32 cellular contexts compared by ENCODE assay signal in genomic region chr7:110944448-110944847, GRCh38.
"Had no signal": no experiment of that assay in that cellular context is flagged by ENCODE, and none has a peak within 500 bp of the region (broad histone marks: within the 10 kb centered on the region; RNA-seq: fewer than 3 reads in every experiment).

No MANE protein-coding gene starts in this region.

- DNase-seq: activated B cell treated with CpG ODN at 0.5 μM for 24 hours; activated CD4-positive, alpha-beta T cell treated with anti-CD3 and anti-CD28 coated beads, Interleukin-2, amount 50 U/mL, for 1 hour; activated CD8-positive, alpha-beta T cell treated with anti-CD3 and anti-CD28 coated beads for 36 hours; activated gamma-delta T cell treated with Interleukin-2 at 50 U/mL for 16 hours; activated naive CD4-positive, alpha-beta T cell treated with anti-CD3 and anti-CD28 coated beads, Interleukin-2, amount 50 U/mL, for 16 hours; activated T-cell treated with anti-CD3 and anti-CD28 coated beads, Interleukin-2, amount 50 U/mL, for 4 hours; amygdala; dermis blood vessel endothelial cell; effector CD8-positive, alpha-beta T cell; esophagus squamous epithelium; gastrocnemius medialis; glutamatergic neuron; left ventricle myocardium inferior; mucosa of descending colon; pancreas; psoas muscle; stimulated activated CD4-positive, alpha-beta T cell treated with anti-CD3 and anti-CD28 coated beads, Interleukin-15, amount 100 ng/mL, for 24 hours; stimulated activated CD4-positive, alpha-beta T cell treated with anti-CD3 and anti-CD28 coated beads, Interleukin-2, amount 100 ng/mL, for 24 hours; stimulated activated naive B cell treated with anti-CD40 and anti-IgM and Interleukin-4, amounts not matched to agents 10 μg/mL and 1 μg/mL and 100 μg/mL, for 72 hours; stomach; T-helper 2 cell; thyroid gland had no signal

- H3K36me3 Mint-ChIP-seq: natural killer cell treated with Interleukin-12 subunit alpha and Interleukin-12 subunit beta and Interleukin-15 and Interleukin-18, amount 100 ng/mL, for 72 hours; stimulated activated naive B cell treated with anti-CD40 and anti-IgM and Interleukin-4, amounts not matched to agents 10 μg/mL and 1 μg/mL and 100 μg/mL, for 72 hours had no signal

- H3K36me3 ChIP-seq: esophagus squamous epithelium, gastrocnemius medialis, left ventricle myocardium inferior, neutrophil, pancreas, right atrium auricular region, stomach, thyroid gland, upper lobe of left lung, vagina had no signal

- ATAC-seq: activated CD8-positive, alpha-beta T cell treated with anti-CD3 and anti-CD28 coated beads for 36 hours; activated T-cell treated with anti-CD3 and anti-CD28 coated beads, Interleukin-2, amount 50 U/mL, for 4 hours; activated T-helper 17 cell treated with anti-CD3 and anti-CD28 coated beads, Interleukin-2, amount 50 U/mL, for 72 hours; gastrocnemius medialis; mucosa of descending colon; natural killer cell treated with Interleukin-12 subunit alpha and Interleukin-12 subunit beta and Interleukin-15 and Interleukin-18, amount 100 ng/mL, for 72 hours; pancreas; psoas muscle; stimulated activated naive B cell treated with anti-CD40 and anti-IgM and Interleukin-4, amounts not matched to agents 10 μg/mL and 1 μg/mL and 100 μg/mL, for 72 hours had no signal

- H3K4me3 Mint-ChIP-seq: activated B cell treated with CpG ODN at 0.5 μM for 24 hours; activated CD8-positive, alpha-beta T cell treated with anti-CD3 and anti-CD28 coated beads for 36 hours; activated T-cell treated with anti-CD3 and anti-CD28 coated beads, Interleukin-2, amount 50 U/mL, for 4 hours; activated T-helper 17 cell treated with anti-CD3 and anti-CD28 coated beads, Interleukin-2, amount 50 U/mL, for 72 hours; natural killer cell treated with Interleukin-12 subunit alpha and Interleukin-12 subunit beta and Interleukin-15 and Interleukin-18, amount 100 ng/mL, for 72 hours; stimulated activated naive B cell treated with anti-CD40 and anti-IgM and Interleukin-4, amounts not matched to agents 10 μg/mL and 1 μg/mL and 100 μg/mL, for 72 hours had no signal

- H3K4me1 Mint-ChIP-seq: activated B cell treated with CpG ODN at 0.5 μM for 24 hours; activated T-helper 17 cell treated with anti-CD3 and anti-CD28 coated beads, Interleukin-2, amount 50 U/mL, for 72 hours; stimulated activated naive B cell treated with anti-CD40 and anti-IgM and Interleukin-4, amounts not matched to agents 10 μg/mL and 1 μg/mL and 100 μg/mL, for 72 hours had no signal

- FAIRE-seq: colon, islet of Langerhans, pancreas had no signal

- H3K4me3 ChIP-seq: esophagus squamous epithelium, gastrocnemius medialis, left ventricle myocardium inferior, lung, mucosa of descending colon, pancreas, psoas muscle, right atrium auricular region, stomach, thyroid gland, upper lobe of left lung, vagina had no signal

- H3K27ac ChIP-seq: epithelial cell of prostate, esophagus squamous epithelium, gastrocnemius medialis, left ventricle myocardium inferior, neutrophil, pancreas, psoas muscle, right atrium auricular region, stomach, thyroid gland, upper lobe of left lung, vagina had no signal

- H3K9me3 Mint-ChIP-seq: activated B cell treated with CpG ODN at 0.5 μM for 24 hours; activated CD8-positive, alpha-beta T cell treated with anti-CD3 and anti-CD28 coated beads for 36 hours; activated T-cell treated with anti-CD3 and anti-CD28 coated beads, Interleukin-2, amount 50 U/mL, for 4 hours; activated T-helper 17 cell treated with anti-CD3 and anti-CD28 coated beads, Interleukin-2, amount 50 U/mL, for 72 hours; natural killer cell treated with Interleukin-12 subunit alpha and Interleukin-12 subunit beta and Interleukin-15 and Interleukin-18, amount 100 ng/mL, for 72 hours; stimulated activated naive B cell treated with anti-CD40 and anti-IgM and Interleukin-4, amounts not matched to agents 10 μg/mL and 1 μg/mL and 100 μg/mL, for 72 hours had no signal

- H3K27ac Mint-ChIP-seq: activated B cell treated with CpG ODN at 0.5 μM for 24 hours; activated CD8-positive, alpha-beta T cell treated with anti-CD3 and anti-CD28 coated beads for 36 hours; activated T-helper 17 cell treated with anti-CD3 and anti-CD28 coated beads, Interleukin-2, amount 50 U/mL, for 72 hours; natural killer cell treated with Interleukin-12 subunit alpha and Interleukin-12 subunit beta and Interleukin-15 and Interleukin-18, amount 100 ng/mL, for 72 hours; stimulated activated naive B cell treated with anti-CD40 and anti-IgM and Interleukin-4, amounts not matched to agents 10 μg/mL and 1 μg/mL and 100 μg/mL, for 72 hours had no signal

- H3K27me3 Mint-ChIP-seq: activated B cell treated with CpG ODN at 0.5 μM for 24 hours; activated CD8-positive, alpha-beta T cell treated with anti-CD3 and anti-CD28 coated beads for 36 hours; activated T-helper 17 cell treated with anti-CD3 and anti-CD28 coated beads, Interleukin-2, amount 50 U/mL, for 72 hours; natural killer cell treated with Interleukin-12 subunit alpha and Interleukin-12 subunit beta and Interleukin-15 and Interleukin-18, amount 100 ng/mL, for 72 hours; stimulated activated naive B cell treated with anti-CD40 and anti-IgM and Interleukin-4, amounts not matched to agents 10 μg/mL and 1 μg/mL and 100 μg/mL, for 72 hours had no signal

- H3K27me3 ChIP-seq: esophagus squamous epithelium, gastrocnemius medialis, neutrophil, pancreas, right atrium auricular region, stomach, thyroid gland, upper lobe of left lung, vagina had no signal

- H3K9me3 ChIP-seq: esophagus squamous epithelium, gastrocnemius medialis, left ventricle myocardium inferior, mucosa of descending colon, neutrophil, pancreas, psoas muscle, right atrium auricular region, stomach, thyroid gland, upper lobe of left lung, vagina had no signal

- H3K4me1 ChIP-seq: pancreas, thyroid gland, vagina had no signal
